Comparison of ENCODE assay signal across 32 cellular contexts in the genomic region with DNA sequence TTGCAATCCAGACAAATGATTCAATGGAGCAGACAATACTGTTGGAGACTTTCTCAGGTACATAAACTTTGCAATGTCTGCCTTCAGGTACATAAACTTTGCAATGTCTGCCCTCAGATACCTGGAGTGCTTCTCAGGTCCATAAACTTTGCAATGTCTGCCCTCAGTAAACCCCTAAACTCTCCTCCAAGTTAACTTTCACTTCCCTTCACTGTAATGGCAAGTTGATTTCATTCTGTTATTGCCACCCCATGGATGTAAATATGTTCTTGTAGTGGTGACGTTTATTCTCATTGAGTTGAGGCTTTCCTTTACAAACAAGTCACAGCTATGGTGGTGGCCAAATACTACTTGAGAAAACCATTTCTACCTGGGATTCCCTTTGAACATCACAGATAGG.
"Had no signal": no experiment of that assay in that cellular context is flagged by ENCODE, and none has a peak within 500 bp of the region (broad histone marks: within the 10 kb centered on the region; RNA-seq: fewer than 3 reads in every experiment).

No MANE protein-coding gene starts in this region.

- ATAC-seq: activated CD4-positive, alpha-beta T cell treated with anti-CD3 and anti-CD28 coated beads for 36 hours; activated CD4-positive, CD25-positive, alpha-beta regulatory T cell treated with anti-CD3 and anti-CD28 coated beads, Interleukin-2, amount 50 U/mL, for 24 hours; activated CD8-positive, alpha-beta memory T cell treated with anti-CD3 and anti-CD28 coated beads, Interleukin-2, amount 10 ng/mL, durations not matched to agents 7 days and 5 days; activated CD8-positive, alpha-beta T cell treated with anti-CD3 and anti-CD28 coated beads, Interleukin-2, amount 10 ng/mL, durations not matched to agents 7 days and 5 days; activated naive CD8-positive, alpha-beta T cell treated with anti-CD3 and anti-CD28 coated beads, Interleukin-2, amount 50 U/mL, for 24 hours; WTC11 had no signal

- H3K9me3 ChIP-seq: ascending aorta had no signal

- H3K4me1 ChIP-seq: ascending aorta had no signal

- H3K36me3 ChIP-seq: ascending aorta, cardiac muscle cell had no signal

- FAIRE-seq: bronchial epithelial cell, TTC549 had no signal

- H3K27me3 ChIP-seq: ascending aorta, cardiac muscle cell had no signal

- DNase-seq: activated CD4-positive, alpha-beta memory T cell treated with anti-CD3 and anti-CD28 coated beads, Interleukin-2, amount 10 ng/mL, durations not matched to agents 7 days and 5 days; activated CD4-positive, alpha-beta T cell treated with anti-CD3 and anti-CD28 coated beads for 1 hour; activated CD4-positive, alpha-beta T cell treated with anti-CD3 and anti-CD28 coated beads for 36 hours; activated CD4-positive, alpha-beta T cell treated with anti-CD3 and anti-CD28 coated beads for 48 hours; activated CD4-positive, alpha-beta T cell treated with anti-CD3 and anti-CD28 coated beads, Interleukin-2, amount 10 ng/mL, durations not matched to agents 7 days and 5 days; activated CD4-positive, alpha-beta T cell treated with anti-CD3 and anti-CD28 coated beads, Interleukin-2, amount 50 U/mL, for 48 hours; activated CD4-positive, CD25-positive, alpha-beta regulatory T cell; activated CD8-positive, alpha-beta memory T cell treated with anti-CD3 and anti-CD28 coated beads for 24 hours; activated CD8-positive, alpha-beta memory T cell treated with anti-CD3 and anti-CD28 coated beads, Interleukin-2, amount 10 ng/mL, durations not matched to agents 7 days and 5 days; activated CD8-positive, alpha-beta memory T cell treated with anti-CD3 and anti-CD28 coated beads, Interleukin-2, amount 50 U/mL, for 48 hours; activated CD8-positive, alpha-beta T cell treated with anti-CD3 and anti-CD28 coated beads, Interleukin-2, amount 10 ng/mL, durations not matched to agents 7 days and 5 days; activated effector memory CD4-positive, alpha-beta T cell treated with Interleukin-2 at 50 U/mL for 16 hours; activated gamma-delta T cell; activated naive CD4-positive, alpha-beta T cell treated with anti-CD3 and anti-CD28 coated beads, Interleukin-2, amount 10 ng/mL, durations not matched to agents 7 days and 5 days; activated naive CD4-positive, alpha-beta T cell treated with Interleukin-2 at 50 U/mL for 16 hours; activated naive CD8-positive, alpha-beta T cell treated with anti-CD3 and anti-CD28 coated beads, Interleukin-2, amount 10 ng/mL, durations not matched to agents 7 days and 5 days; activated naive CD8-positive, alpha-beta T cell treated with anti-CD3 and anti-CD28 coated beads, Interleukin-2, amount 50 U/mL, for 24 hours; activated T-cell treated with anti-CD3 and anti-CD28 coated beads, Interleukin-2, amount 50 U/mL, for 24 hours; activated T-cell treated with anti-CD3 and anti-CD28 coated beads, Interleukin-2, amount 50 U/mL, for 48 hours; amygdala; anterior cingulate cortex; caudate nucleus; cerebellar nuclear complex; T-helper 2 cell; T-helper 9 cell had no signal

- H3K4me3 ChIP-seq: ascending aorta, cardiac muscle cell had no signal

- H3K27ac ChIP-seq: ascending aorta, cardiac muscle cell, VCaP had no signal
